8 cellular contexts compared by ENCODE assay signal in the genomic region with DNA sequence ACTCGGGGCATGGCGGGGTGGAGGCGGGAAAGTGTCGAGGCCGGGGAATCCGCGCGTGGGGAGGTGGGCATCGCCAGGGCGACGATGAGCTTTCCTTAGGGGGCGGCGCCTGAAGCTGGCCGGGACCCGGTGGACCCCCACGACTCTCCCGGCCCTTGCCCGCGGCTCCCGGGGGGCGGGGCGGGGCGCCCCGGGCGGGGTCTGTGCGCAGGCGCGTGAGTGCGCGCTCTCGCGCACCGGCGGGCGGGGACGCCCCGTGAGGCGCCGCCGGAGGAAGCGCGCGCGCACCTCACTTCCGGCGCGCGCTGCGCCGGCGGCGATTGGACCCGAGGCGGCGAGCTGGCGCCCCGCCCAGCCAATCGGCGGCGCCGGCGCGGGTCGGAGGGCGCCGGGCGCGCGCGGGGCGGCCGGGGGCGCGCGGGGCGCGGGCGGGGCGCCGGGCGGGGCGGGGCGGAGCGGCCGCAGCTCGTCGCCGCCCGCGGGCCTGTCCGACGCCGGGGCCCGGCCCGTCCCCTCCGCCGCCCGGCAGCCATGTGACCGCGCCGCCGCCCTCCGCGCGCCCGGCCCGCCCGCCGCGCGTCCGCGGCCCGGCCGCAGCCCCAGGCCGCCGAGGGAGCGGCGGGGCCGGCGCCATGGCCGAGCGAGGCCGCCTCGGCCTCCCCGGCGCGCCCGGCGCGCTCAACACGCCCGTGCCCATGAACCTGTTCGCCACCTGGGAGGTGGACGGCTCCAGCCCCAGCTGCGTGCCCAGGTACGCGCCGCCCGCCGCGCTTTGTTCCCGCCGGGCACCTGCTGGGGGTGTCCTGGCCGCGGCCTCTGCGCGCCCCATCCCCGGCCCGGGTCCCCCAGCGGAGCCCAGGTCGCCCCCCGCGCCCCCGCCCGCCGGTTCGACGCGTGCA. TPM values are rescaled to one million over a fixed set of nuclear protein-coding genes. Genes with fewer than 3 reads are reported as not detected.
A peak's percentile ranks its signal among the peaks of the same experiment; 100 is the strongest.
DNase-seq lines count a peak whose midpoint lies in the region; ATAC-seq and TF ChIP-seq lines count a peak whose summit lies in the region.

A gene (plus strand): TSS at position 462 of the 899 bp plus-strand sequence. CDS start 171 bp downstream, at position 633.

- peak within 1 kb of the TSS; percentile 57 for H3K4me3 ChIP-seq in Jurkat, Clone E6-1 (ENCODE audit: low read length)
- peak within 1 kb of the TSS; percentile 71 to 72 for H3K4me3 ChIP-seq in foreskin fibroblast (ENCODE audit: low read depth in 1 of 2, low read length in 2 of 2)

- ATAC-seq in GM21526 (IDR thresholded peaks at IDR 0.05; ENCODE audit: low FRiP score, unreplicated experiment) = peak; percentile 51

- no peak for TF ChIP-seq CTCF in foreskin fibroblast (IDR thresholded peaks at IDR 0.05; ENCODE audit: low read depth, low read length)
- no peak for TF ChIP-seq CTCF in neural crest cell (conservative IDR thresholded peaks at IDR 0.05)

- no peaks in the 10 kb centered on the region for H3K9me3 Mint-ChIP-seq in neural crest cell

- DNase-seq in DMS53 (lab: John Stamatoyannopoulos, UW) (peak; percentile 94), activated gamma-delta T cell treated with Interleukin-2 at 50 U/mL for 16 hours (peak; percentile 68), foreskin fibroblast (peak; percentile 90 to 96), neural crest cell (ENCODE audit: low read depth, low spot score) (peak; percentile 63), substantia nigra (lab: John Stamatoyannopoulos, UW) (peak in 31 of 49 donors; percentile 35 to 89 (median 67))
- peak; percentile 74 for DNase-seq in Jurkat, Clone E6-1 (ENCODE audit: low read depth, low spot score)

- no peaks in the 10 kb centered on the region for H3K36me3 Mint-ChIP-seq in neural crest cell (ENCODE audit: low read depth)

- H3K27me3 Mint-ChIP-seq in neural crest cell (ENCODE audit: low read depth) = no peaks in the 10 kb centered on the region

- TF ChIP-seq POLR2A in Raji (IDR thresholded peaks at IDR 0.05; ENCODE audit: insufficient read depth, low read depth, low read length) = peak; percentile 32

- peak within 1 kb of the TSS; percentile 73 for H3K27ac Mint-ChIP-seq in neural crest cell (ENCODE audit: unreplicated experiment)

- H3K27ac ChIP-seq in substantia nigra (ENCODE audit: low read depth, low read length, poor library complexity, severe bottlenecking) = peak within 1 kb of the TSS; percentile 100

- peaks cover 15% of the 10 kb centered on the region for H3K4me1 Mint-ChIP-seq in neural crest cell

- peak within 1 kb of the TSS; percentile 94 for H3K4me3 Mint-ChIP-seq in neural crest cell

RNA-seq across cellular contexts. Expression of the gene that starts here (rescaled TPM):
- polyA plus RNA-seq in Jurkat, Clone E6-1 (2012; ENCODE audit: insufficient read depth, insufficient read length) = 47.3 TPM
- 101 and 104 TPM in 2 replicates for total RNA-seq in neural crest cell

Comparison
In these comparisons a context has a peak if more than half of its experiments do, and no peak if none do; other contexts are left out.
1. Peak in every context shown above with its lines: DNase-seq, ATAC-seq, H3K4me3 ChIP-seq and H3K27ac ChIP-seq.